23 cellular contexts compared by ENCODE assay signal in the genomic region with DNA sequence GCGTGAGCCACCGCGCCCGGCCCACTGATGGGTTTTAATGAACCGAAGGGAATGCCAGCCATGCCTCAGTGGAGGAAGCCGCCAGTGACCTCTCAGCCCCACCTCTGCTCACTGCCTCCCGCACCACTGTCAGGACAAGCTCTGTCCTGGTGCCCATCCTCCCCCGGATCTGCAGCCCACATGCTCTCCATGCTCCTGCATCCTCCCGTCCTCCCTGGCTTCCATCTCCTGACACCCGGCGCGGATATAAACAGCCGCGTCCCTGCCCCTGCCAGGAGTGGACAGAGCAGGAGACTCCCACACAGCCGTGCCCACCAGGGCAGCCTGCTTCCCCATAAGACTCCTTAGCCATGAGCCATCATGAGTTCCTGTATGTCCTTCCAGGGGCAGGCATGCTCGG. TPM values are rescaled to one million over a fixed set of nuclear protein-coding genes. Genes with fewer than 3 reads are reported as not detected.
A peak's percentile ranks its signal among the peaks of the same experiment; 100 is the strongest.
DNase-seq lines count a peak whose midpoint lies in the region; ATAC-seq, FAIRE-seq and TF ChIP-seq lines count a peak whose summit lies in the region.
"Had no signal": no experiment of that assay in that cellular context is flagged by ENCODE, and none has a peak within 500 bp of the region (broad histone marks: within the 10 kb centered on the region; RNA-seq: fewer than 3 reads in every experiment).

No MANE protein-coding gene starts in this region.

- peak; percentile 65 for DNase-seq in SK-N-SH
- DNase-seq in kidney, result no peak
- peak; percentile 79 for DNase-seq in sigmoid colon
- no peak for DNase-seq in effector memory CD4-positive, alpha-beta T cell
- no peak for DNase-seq in spleen
- DNase-seq in H4 (ENCODE audit: low spot score), result no peak
- DNase-seq: ACHN; CD4-positive, alpha-beta T cell; COR-L47; DMS79; Karpas-422; MV-4-11; NCI-H1105 treated with DMSO at 0.1 percent for 48 hours; NCI-H2171; NCI-H345; NCI-H774; NK-92 treated with Interleukin-12 subunit alpha and Interleukin-12 subunit beta, amount 100 ng/mL, for 24 hours had no signal

- intact Hi-C loops in kidney (cut with DNase I) (no loop called here), sigmoid colon (cut with DNase I) (loop anchor here (5.0 kb wide), 1 partner anchor 47 kb away; no protein-coding TSS in a partner anchor), spleen (cut with DNase I; ENCODE audit: low total_unique reads) (no loop called here)

- H3K4me3 ChIP-seq in SK-N-SH (ENCODE audit: low read depth in 2 of 2, low read length in 1 of 2), result no peak overlapping the region
- H3K4me3 ChIP-seq in kidney (ENCODE audit: low read length in 2 of 2), result no peak overlapping the region
- no peak overlapping the region for H3K4me3 ChIP-seq in sigmoid colon
- no peak overlapping the region for H3K4me3 ChIP-seq in effector memory CD4-positive, alpha-beta T cell (ENCODE audit: insufficient read depth, low read depth, low read length, poor library complexity, severe bottlenecking)
- no peak overlapping the region for H3K4me3 ChIP-seq in spleen
- H3K4me3 ChIP-seq: BLaER1, GM23338 had no signal

- WGBS in SK-N-SH (ENCODE audit: low lambda C conversion rate), result 97% methylated on average over 14 of the region's 16 CpGs
- 92 to 93% methylated on average over 16 of the region's 16 CpGs for WGBS in sigmoid colon, 2 donors
- 84 to 93% (median 91%) methylated on average over 9 to 16 of the region's 16 CpGs for WGBS in spleen, 5 donors

- H3K4me2 ChIP-seq in SK-N-SH, result no peak overlapping the region
- H3K4me2 ChIP-seq: GM23338 had no signal

- H3K27ac ChIP-seq in SK-N-SH (ENCODE audit: low read depth in 2 of 2, low read length in 1 of 2), result peak overlapping the region in 1 of 2 experiments; percentile 35; a peak in 1 of 4 replicates
- peak overlapping the region; percentile 100 for H3K27ac ChIP-seq in VCaP
- H3K27ac ChIP-seq in kidney (ENCODE audit: low read depth in 2 of 2, low read length in 2 of 2), result peak overlapping the region; percentile 32 to 43
- H3K27ac ChIP-seq in sigmoid colon, result peak overlapping the region in 3 of 4 donors; percentile 54 to 71 (median 62)
- no peak overlapping the region for H3K27ac ChIP-seq in effector memory CD4-positive, alpha-beta T cell (ENCODE audit: insufficient read depth, low read length, poor library complexity, severe bottlenecking)
- no peak overlapping the region for H3K27ac ChIP-seq in spleen
- H3K27ac ChIP-seq: 22Rv1 had no signal

- no peak overlapping the region for H2AFZ ChIP-seq in SK-N-SH (ENCODE audit: low read depth)
- H2AFZ ChIP-seq: GM23338 had no signal

- TF ChIP-seq POLR2A in sigmoid colon (IDR thresholded peaks at IDR 0.05), result no peak
- TF ChIP-seq POLR2A in spleen (IDR thresholded peaks at IDR 0.05), result no peak

- H3K27me3 ChIP-seq in SK-N-SH (ENCODE audit: insufficient read depth) (no peaks in the 10 kb centered on the region), sigmoid colon (no peaks in the 10 kb centered on the region), spleen (replicated peaks in 1 of 7) (no peaks in the 10 kb centered on the region)
- H3K27me3 ChIP-seq in effector memory CD4-positive, alpha-beta T cell (replicated peaks; ENCODE audit: control insufficient read depth, insufficient read depth, low read length, poor library complexity, severe bottlenecking), result no peaks in the 10 kb centered on the region
- H3K27me3 ChIP-seq: BLaER1 had no signal

- H3K4me1 ChIP-seq in SK-N-SH (ENCODE audit: control insufficient read depth in 1 of 2, insufficient read depth in 2 of 2, low read depth in 1 of 2, low read length in 1 of 2) (peaks cover 0 to 45% of the 10 kb centered on the region in 2 experiments; a peak in 1 of 4 replicates), kidney (ENCODE audit: control insufficient read depth in 1 of 2, insufficient read depth in 1 of 2, low read depth in 1 of 2, low read length in 2 of 2) (peaks cover 18 to 30% of the 10 kb centered on the region in 2 donors), sigmoid colon (peaks cover 0 to 44% (median 27%) of the 10 kb centered on the region in 4 donors), spleen (peaks cover 0 to 16% (median 2%) of the 10 kb centered on the region in 6 donors)
- H3K4me1 ChIP-seq in effector memory CD4-positive, alpha-beta T cell (ENCODE audit: control insufficient read depth, insufficient read depth, low read length, poor library complexity, severe bottlenecking), result no peaks in the 10 kb centered on the region

- H3K9me3 ChIP-seq in SK-N-SH (no peaks in the 10 kb centered on the region), kidney (ENCODE audit: control insufficient read depth in 1 of 2, low read length in 2 of 2) (no peaks in the 10 kb centered on the region), sigmoid colon (no peaks in the 10 kb centered on the region), spleen (no peaks in the 10 kb centered on the region)
- H3K9me3 ChIP-seq in effector memory CD4-positive, alpha-beta T cell (ENCODE audit: control insufficient read depth, low read length), result no peaks in the 10 kb centered on the region
- H3K9me3 ChIP-seq: BLaER1 had no signal

- H3F3A ChIP-seq in SK-N-SH (replicated peaks; ENCODE audit: insufficient read depth), result no peaks in the 10 kb centered on the region

- H4K20me1 ChIP-seq in SK-N-SH (ENCODE audit: insufficient read depth), result no peaks in the 10 kb centered on the region

- TF ChIP-seq EP300 in SK-N-SH (IDR thresholded peaks at IDR 0.05; ENCODE audit: borderline replicate concordance in 1 of 2, low read depth in 1 of 2, low read length in 1 of 2) (peak in 1 of 2 experiments; percentile 14; a peak in 1 of 4 replicates), sigmoid colon (IDR thresholded peaks at IDR 0.05) (no peak)

- H3K79me2 ChIP-seq in SK-N-SH (ENCODE audit: insufficient read depth), result no peaks in the 10 kb centered on the region

- no peak for TF ChIP-seq RAD21 in SK-N-SH (IDR thresholded peaks at IDR 0.05; ENCODE audit: low read length)

- FAIRE-seq in kidney (lab: Jason Lieb, UNC), result no peak

- TF ChIP-seq CTCF in SK-N-SH (IDR thresholded peaks at IDR 0.05) (no peak), VCaP (conservative IDR thresholded peaks at IDR 0.05) (no peak), kidney (IDR thresholded peaks at IDR 0.05; ENCODE audit: borderline replicate concordance, extremely low read depth, insufficient read depth) (no peak), sigmoid colon (IDR thresholded peaks at IDR 0.05) (no peak), spleen (IDR thresholded peaks at IDR 0.05 in 8 of 11, conservative IDR thresholded peaks at IDR 0.05 in 3 of 11) (no peak)

- no peaks in the 10 kb centered on the region for H3K9me2 ChIP-seq in SK-N-SH

- no peak overlapping the region for H3K9ac ChIP-seq in SK-N-SH
- H3K9ac ChIP-seq in kidney (ENCODE audit: low read length in 2 of 2), result no peak overlapping the region
- H3K9ac ChIP-seq: BLaER1 had no signal

- POLR2A ChIA-PET in SK-N-SH (lab: Yijun Ruan, JAX), result interaction anchor here (1.8 kb wide), 1 partner anchor 80 kb away, joined by 3 read pairs; no protein-coding TSS in a partner anchor

- CTCF ChIA-PET in SK-N-SH (lab: Yijun Ruan, JAX), result interaction anchor here (1.2 kb wide), 1 partner anchor 9 kb away, joined by 3 read pairs; no protein-coding TSS in a partner anchor

- H3K36me3 ChIP-seq in SK-N-SH (replicated peaks in 1 of 2; ENCODE audit: control insufficient read depth in 1 of 2, insufficient read depth in 2 of 2, low read length in 1 of 2), result no peaks in the 10 kb centered on the region
- no peaks in the 10 kb centered on the region for H3K36me3 ChIP-seq in kidney (ENCODE audit: control insufficient read depth in 1 of 2, insufficient read depth in 2 of 2, low read length in 2 of 2)
- no peaks in the 10 kb centered on the region for H3K36me3 ChIP-seq in sigmoid colon
- H3K36me3 ChIP-seq in effector memory CD4-positive, alpha-beta T cell (ENCODE audit: control insufficient read depth, insufficient read depth, low read length), result no peaks in the 10 kb centered on the region
- no peaks in the 10 kb centered on the region for H3K36me3 ChIP-seq in spleen

- no peak for ATAC-seq in SK-N-SH treated with all-trans-retinoic acid at 6 μM for 48 hours
- ATAC-seq: HCT116 had no signal

TF ChIP-seq in SK-N-SH, 30 proteins besides CTCF, POLR2A, EP300 and RAD21 (continues in another document):
- no peak for TF ChIP-seq USF1 (IDR thresholded peaks at IDR 0.05; ENCODE audit: borderline replicate concordance, low read depth)
- TF ChIP-seq NRF1 (IDR thresholded peaks at IDR 0.05; ENCODE audit: low read depth, low read length), result no peak

TF ChIP-seq in SK-N-SH treated with all-trans-retinoic acid at 6 μM for 48 hours, 23 proteins besides CTCF, POLR2A, EP300 and RAD21 (continues in another document):
- TF ChIP-seq OSR1 (CRISPR knock-in tag; IDR thresholded peaks at IDR 0.05) (no peak), ESRRG (CRISPR knock-in tag; IDR thresholded peaks at IDR 0.05) (no peak), ZNF8 (CRISPR knock-in tag; IDR thresholded peaks at IDR 0.05) (no peak), CREB5 (CRISPR knock-in tag; IDR thresholded peaks at IDR 0.05; ENCODE audit: low read depth) (no peak)

RNA-seq across cellular contexts. Expression of gene MACROD1, which starts 26.9 kb away (rescaled TPM):
- 48.3 and 49.1 TPM in 2 replicates for polyA plus RNA-seq in SK-N-SH (2012; rRNA removed)
- polyA plus RNA-seq in SK-N-SH (2012; cell fraction: cytosol; rRNA removed), result 30.5 and 43.7 TPM in 2 replicates
- polyA plus RNA-seq in SK-N-SH (2012; cell fraction: nucleus; rRNA removed), result 84.7 and 105 TPM in 2 replicates
- 27.8 TPM for total RNA-seq in kidney
- polyA plus RNA-seq in kidney (ENCODE audit: insufficient read depth, low read depth, low replicate concordance), result 176 TPM
- 10 to 100 TPM; 23.3 to 33.9 (median 25.8) TPM for total RNA-seq in sigmoid colon
- polyA plus RNA-seq in sigmoid colon, result 10 to 100 TPM; 14.2 to 16.8 (median 14.8) TPM
- 10 to 100 TPM in 1 of 7 donors, 1 to 10 TPM in 6; 5.1 to 10.6 (median 7.3) TPM for total RNA-seq in spleen
- 10 to 100 TPM in 2 of 3 donors, 1 to 10 TPM in 1; 7.0 to 20.3 (median 17.6) TPM for polyA plus RNA-seq in spleen
- total RNA-seq in H4 (2014; rRNA removed; shearing (Covaris generic)), result 4.7 and 5.1 TPM in 2 replicates

RNA-seq across cellular contexts. Expression of gene STIP1, which starts 46.9 kb away (rescaled TPM):
- polyA plus RNA-seq in SK-N-SH (2012; rRNA removed) (163 TPM in 2 replicates), kidney (ENCODE audit: insufficient read depth, low read depth, low replicate concordance) (86.0 TPM), sigmoid colon (10 to 100 TPM; 38.4 to 84.3 (median 50.2) TPM), spleen (10 to 100 TPM; 30.1 to 68.4 (median 38.8) TPM)
- polyA plus RNA-seq in SK-N-SH (2012; cell fraction: cytosol; rRNA removed), result 133 and 154 TPM in 2 replicates
- 146 and 203 TPM in 2 replicates for polyA plus RNA-seq in SK-N-SH (2012; cell fraction: nucleus; rRNA removed)
- total RNA-seq in kidney (81.2 TPM), sigmoid colon (10 to 100 TPM; 58.2 to 90.3 (median 81.0) TPM), spleen (100 to 1,000 TPM in 2 of 7 donors, 10 to 100 TPM in 5; 61.2 to 111 (median 88.2) TPM)
- total RNA-seq in H4 (2014; rRNA removed; shearing (Covaris generic)), result 258 and 296 TPM in 2 replicates

Comparison
In these comparisons a context has a peak if more than half of its experiments do, and no peak if none do; other contexts are left out.
1. DNase-seq: peak in SK-N-SH (single experiment) and sigmoid colon (single experiment); none in kidney (single experiment), effector memory CD4-positive, alpha-beta T cell (0 of 3), spleen (single experiment) and H4 (single experiment).
2. H3K27ac ChIP-seq: peak in VCaP (single experiment), kidney (2 of 2) and sigmoid colon (3 of 4); none in effector memory CD4-positive, alpha-beta T cell (single experiment) and spleen (0 of 8).